ENCODE assay signal across 9 cellular contexts in the genomic region with DNA sequence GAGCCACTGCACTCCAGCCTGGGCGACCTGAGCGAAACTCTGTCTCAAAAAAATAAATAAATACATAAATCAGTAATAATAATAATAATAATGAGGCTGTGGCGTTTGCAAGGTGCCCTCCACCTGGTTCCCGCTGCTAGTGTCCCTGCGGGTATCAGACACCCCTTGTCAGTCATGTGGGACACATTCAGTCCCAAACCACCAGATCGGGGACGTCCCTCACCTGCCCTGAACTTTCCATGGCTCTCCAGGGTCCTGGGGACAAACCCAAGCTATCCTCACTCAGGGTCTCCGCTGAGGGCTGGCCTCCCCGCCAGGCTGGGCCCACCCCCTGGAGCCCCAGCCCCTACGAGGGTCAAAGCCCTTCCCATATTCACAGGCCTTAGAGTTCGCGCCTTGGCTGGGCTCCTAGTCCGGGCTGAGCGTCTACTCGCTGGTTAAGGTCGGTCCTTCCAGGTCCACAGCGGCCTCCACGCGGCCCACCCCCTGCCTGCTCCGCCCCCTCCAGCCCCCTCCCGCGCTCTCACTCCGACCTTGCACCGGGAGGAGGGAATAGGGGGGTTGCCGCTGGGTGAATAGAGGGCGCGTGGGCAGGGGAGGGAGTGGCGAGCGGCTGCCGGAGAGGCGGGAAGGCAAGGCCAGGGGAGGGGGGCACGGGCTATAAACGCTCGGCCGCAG. TPM values are rescaled to one million over a fixed set of nuclear protein-coding genes. Genes with fewer than 3 reads are reported as not detected.
DNase-seq lines count a peak whose midpoint lies in the region; ATAC-seq and TF ChIP-seq lines count a peak whose summit lies in the region.
"Had no signal": no experiment of that assay in that cellular context is flagged by ENCODE, and none has a peak within 500 bp of the region (broad histone marks: within the 10 kb centered on the region; RNA-seq: fewer than 3 reads in every experiment).

No MANE protein-coding gene starts in this region.

- peak overlapping the region; percentile 57 for H3K4me3 Mint-ChIP-seq in WTC11

- H3K36me3 ChIP-seq in cardiac muscle cell, result no peaks in the 10 kb centered on the region
- H3K36me3 ChIP-seq in lower lobe of right lung, result no peaks in the 10 kb centered on the region
- no peaks in the 10 kb centered on the region for H3K36me3 ChIP-seq in tibial nerve

- intact Hi-C loops in left ventricle myocardium superior (cut with micrococcal nuclease), result no loop called here
- intact Hi-C loops in lower lobe of right lung (cut with DNase I), result no loop called here

- POLR2A ChIA-PET in WTC11 (lab: Charles Lee), result no interaction called here

- CTCF ChIA-PET in WTC11 (lab: Charles Lee), result interaction anchor here (1.1 to 2.6 kb wide), 2 partner anchors 8 to 53 kb away, joined by 3 to 10 read pairs; no protein-coding TSS in a partner anchor

- H3K27ac ChIP-seq in cardiac muscle cell (no peak overlapping the region), lower lobe of right lung (no peak overlapping the region), tibial nerve (no peak overlapping the region)

- H3K27me3 ChIP-seq in cardiac muscle cell (peaks cover 54% of the 10 kb centered on the region), lower lobe of right lung (ENCODE audit: low read depth) (peaks cover 57% of the 10 kb centered on the region), tibial nerve (peaks cover 3 to 50% of the 10 kb centered on the region in 2 donors)

- TF ChIP-seq CTCF in cardiac muscle cell (IDR thresholded peaks at IDR 0.05; ENCODE audit: low read depth, low read length), result no peak
- no peak for TF ChIP-seq CTCF in WTC11 (IDR thresholded peaks at IDR 0.05)
- no peak for TF ChIP-seq CTCF in lower lobe of right lung (IDR thresholded peaks at IDR 0.05)
- no peak for TF ChIP-seq CTCF in tibial nerve (IDR thresholded peaks at IDR 0.05)

- H3K9me3 ChIP-seq in cardiac muscle cell (ENCODE audit: low read depth) (no peaks in the 10 kb centered on the region), lower lobe of right lung (no peaks in the 10 kb centered on the region), tibial nerve (no peaks in the 10 kb centered on the region)

- peaks cover 3% of the 10 kb centered on the region for H3K4me1 Mint-ChIP-seq in WTC11

- no peak for TF ChIP-seq POLR2A in tibial nerve (IDR thresholded peaks at IDR 0.05)

- H3K4me3 ChIP-seq in cardiac muscle cell, result peak overlapping the region; percentile 30
- H3K4me3 ChIP-seq in lower lobe of right lung, result peak overlapping the region; percentile 47
- H3K4me3 ChIP-seq in tibial nerve, result peak overlapping the region; percentile 1 to 35 (median 20)

- no peaks in the 10 kb centered on the region for H3K9me3 Mint-ChIP-seq in WTC11

- ATAC-seq in left ventricle myocardium superior (no peak), WTC11 (peak; percentile 13), lower lobe of right lung (peak in 1 of 2 donors; percentile 3), HG02798 (IDR thresholded peaks at IDR 0.05; ENCODE audit: poor library complexity, unreplicated experiment) (no peak)

- no peak for TF ChIP-seq EP300 in tibial nerve (IDR thresholded peaks at IDR 0.05)

- no peaks in the 10 kb centered on the region for H3K36me3 Mint-ChIP-seq in WTC11

- H3K27me3 Mint-ChIP-seq in WTC11 (ENCODE audit: low read depth), result peaks cover 68% of the 10 kb centered on the region

- H3K27ac Mint-ChIP-seq in WTC11, result no peak overlapping the region

- DNase-seq in cardiac muscle cell (ENCODE audit: low read depth in 1 of 2, low spot score in 1 of 2) (peak in 1 of 2 donors; percentile 31), left ventricle myocardium superior (no peak), WTC11 (ENCODE audit: low spot score) (peak; percentile 48), lower lobe of right lung (no peak), tibial nerve (ENCODE audit: low spot score in 2 of 2) (no peak), amniotic stem cell (lab: John Stamatoyannopoulos, UW) (no peak), dedifferentiated amniotic fluid mesenchymal stem cell (ENCODE audit: extremely low spot score) (no peak)
- DNase-seq: NCI-H2029 treated with DMSO at 0.1 percent for 48 hours had no signal

- no peaks in the 10 kb centered on the region for H3K4me1 ChIP-seq in cardiac muscle cell (ENCODE audit: low read depth)
- peaks cover 39% of the 10 kb centered on the region for H3K4me1 ChIP-seq in lower lobe of right lung
- H3K4me1 ChIP-seq in tibial nerve, result peaks cover 0 to 64% (median 29%) of the 10 kb centered on the region in 4 donors

- 18 to 23% methylated on average over 28 to 33 of the region's 35 CpGs for WGBS in tibial nerve, 2 donors

TF ChIP-seq in WTC11, 78 proteins besides CTCF, POLR2A, EP300 and RAD21 (continues in another document):
- TF ChIP-seq, protein P1, sequence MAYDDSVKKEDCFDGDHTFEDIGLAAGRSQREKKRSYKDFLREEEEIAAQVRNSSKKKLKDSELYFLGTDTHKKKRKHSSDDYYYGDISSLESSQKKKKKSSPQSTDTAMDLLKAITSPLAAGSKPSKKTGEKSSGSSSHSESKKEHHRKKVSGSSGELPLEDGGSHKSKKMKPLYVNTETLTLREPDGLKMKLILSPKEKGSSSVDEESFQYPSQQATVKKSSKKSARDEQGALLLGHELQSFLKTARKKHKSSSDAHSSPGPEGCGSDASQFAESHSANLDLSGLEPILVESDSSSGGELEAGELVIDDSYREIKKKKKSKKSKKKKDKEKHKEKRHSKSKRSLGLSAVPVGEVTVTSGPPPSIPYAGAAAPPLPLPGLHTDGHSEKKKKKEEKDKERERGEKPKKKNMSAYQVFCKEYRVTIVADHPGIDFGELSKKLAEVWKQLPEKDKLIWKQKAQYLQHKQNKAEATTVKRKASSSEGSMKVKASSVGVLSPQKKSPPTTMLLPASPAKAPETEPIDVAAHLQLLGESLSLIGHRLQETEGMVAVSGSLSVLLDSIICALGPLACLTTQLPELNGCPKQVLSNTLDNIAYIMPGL (CRISPR knock-in tag; IDR thresholded peaks at IDR 0.05), result no peak
- TF ChIP-seq NFATC4 (CRISPR knock-in tag; IDR thresholded peaks at IDR 0.05) (no peak), ZNF219 (CRISPR knock-in tag; IDR thresholded peaks at IDR 0.05; ENCODE audit: borderline replicate concordance) (no peak), ZNF317 (CRISPR knock-in tag; IDR thresholded peaks at IDR 0.05; ENCODE audit: borderline replicate concordance, low read depth) (no peak), ZNF416 (CRISPR knock-in tag; IDR thresholded peaks at IDR 0.05) (no peak), ZNF232 (CRISPR knock-in tag; IDR thresholded peaks at IDR 0.05) (no peak), SOX15 (CRISPR knock-in tag; IDR thresholded peaks at IDR 0.05) (no peak), ZNF671 (CRISPR knock-in tag; IDR thresholded peaks at IDR 0.05) (no peak), NFYB (CRISPR knock-in tag; conservative IDR thresholded peaks at IDR 0.05; ENCODE audit: low read depth) (no peak), ELF4 (CRISPR knock-in tag; IDR thresholded peaks at IDR 0.05; ENCODE audit: low read depth) (no peak)
- TF ChIP-seq, protein P2, sequence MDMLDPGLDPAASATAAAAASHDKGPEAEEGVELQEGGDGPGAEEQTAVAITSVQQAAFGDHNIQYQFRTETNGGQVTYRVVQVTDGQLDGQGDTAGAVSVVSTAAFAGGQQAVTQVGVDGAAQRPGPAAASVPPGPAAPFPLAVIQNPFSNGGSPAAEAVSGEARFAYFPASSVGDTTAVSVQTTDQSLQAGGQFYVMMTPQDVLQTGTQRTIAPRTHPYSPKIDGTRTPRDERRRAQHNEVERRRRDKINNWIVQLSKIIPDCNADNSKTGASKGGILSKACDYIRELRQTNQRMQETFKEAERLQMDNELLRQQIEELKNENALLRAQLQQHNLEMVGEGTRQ (CRISPR knock-in tag; IDR thresholded peaks at IDR 0.05), result no peak
- TF ChIP-seq, protein P3, sequence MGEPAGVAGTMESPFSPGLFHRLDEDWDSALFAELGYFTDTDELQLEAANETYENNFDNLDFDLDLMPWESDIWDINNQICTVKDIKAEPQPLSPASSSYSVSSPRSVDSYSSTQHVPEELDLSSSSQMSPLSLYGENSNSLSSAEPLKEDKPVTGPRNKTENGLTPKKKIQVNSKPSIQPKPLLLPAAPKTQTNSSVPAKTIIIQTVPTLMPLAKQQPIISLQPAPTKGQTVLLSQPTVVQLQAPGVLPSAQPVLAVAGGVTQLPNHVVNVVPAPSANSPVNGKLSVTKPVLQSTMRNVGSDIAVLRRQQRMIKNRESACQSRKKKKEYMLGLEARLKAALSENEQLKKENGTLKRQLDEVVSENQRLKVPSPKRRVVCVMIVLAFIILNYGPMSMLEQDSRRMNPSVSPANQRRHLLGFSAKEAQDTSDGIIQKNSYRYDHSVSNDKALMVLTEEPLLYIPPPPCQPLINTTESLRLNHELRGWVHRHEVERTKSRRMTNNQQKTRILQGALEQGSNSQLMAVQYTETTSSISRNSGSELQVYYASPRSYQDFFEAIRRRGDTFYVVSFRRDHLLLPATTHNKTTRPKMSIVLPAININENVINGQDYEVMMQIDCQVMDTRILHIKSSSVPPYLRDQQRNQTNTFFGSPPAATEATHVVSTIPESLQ (CRISPR knock-in tag; IDR thresholded peaks at IDR 0.05), result no peak

RNA-seq across cellular contexts. Expression of a gene that starts 0.3 kb away (rescaled TPM):
- total RNA-seq in cardiac muscle cell, result 0.46 and 1.2 TPM in 2 replicates
- 1.9 and 3.2 TPM in 2 replicates for polyA plus RNA-seq in cardiac muscle cell
- not detected for total RNA-seq in left ventricle myocardium superior
- 2.9 to 4.4 TPM (median 3.6 TPM) in 3 replicates for total RNA-seq in WTC11 (2021)
- total RNA-seq in lower lobe of right lung, result not detected
- not detected for total RNA-seq in tibial nerve

RNA-seq across cellular contexts. Expression of a gene that starts 3.8 kb away (rescaled TPM):
- total RNA-seq in cardiac muscle cell (60.3 and 66.2 TPM in 2 replicates), left ventricle myocardium superior (20.0 TPM), WTC11 (2021) (85.5 to 99.5 TPM (median 88.3 TPM) in 3 replicates), lower lobe of right lung (46.0 TPM), tibial nerve (10 to 100 TPM; 30.2 to 47.7 (median 37.6) TPM)
- 82.1 and 86.7 TPM in 2 replicates for polyA plus RNA-seq in cardiac muscle cell

RNA-seq across cellular contexts. Expression of a gene that starts 9.1 kb away (rescaled TPM):
- total RNA-seq in cardiac muscle cell (59.7 and 62.3 TPM in 2 replicates), left ventricle myocardium superior (5.7 TPM), WTC11 (2021) (102 to 116 TPM (median 113 TPM) in 3 replicates), lower lobe of right lung (16.9 TPM), tibial nerve (10 to 100 TPM in 3 of 4 donors, 1 to 10 TPM in 1; 8.1 to 15.3 (median 12.5) TPM)
- polyA plus RNA-seq in cardiac muscle cell, result 39.1 and 48.7 TPM in 2 replicates

RNA-seq across cellular contexts. Expression of a gene that starts 23.5 kb away (rescaled TPM):
- total RNA-seq in cardiac muscle cell (not detected in 2 replicates), left ventricle myocardium superior (not detected), WTC11 (2021) (not detected in 3 replicates), lower lobe of right lung (not detected), tibial nerve (not detected)
- not detected in 2 replicates for polyA plus RNA-seq in cardiac muscle cell

RNA-seq across cellular contexts. Expression of a gene that starts 23.8 kb away (rescaled TPM):
- total RNA-seq in cardiac muscle cell (61.9 and 67.2 TPM in 2 replicates), left ventricle myocardium superior (23.7 TPM), WTC11 (2021) (66.9 to 88.8 TPM (median 84.5 TPM) in 3 replicates), lower lobe of right lung (46.1 TPM), tibial nerve (10 to 100 TPM; 49.6 to 67.5 (median 53.9) TPM)
- 104 and 145 TPM in 2 replicates for polyA plus RNA-seq in cardiac muscle cell
